8 cellular contexts compared by ENCODE assay signal in the genomic region with DNA sequence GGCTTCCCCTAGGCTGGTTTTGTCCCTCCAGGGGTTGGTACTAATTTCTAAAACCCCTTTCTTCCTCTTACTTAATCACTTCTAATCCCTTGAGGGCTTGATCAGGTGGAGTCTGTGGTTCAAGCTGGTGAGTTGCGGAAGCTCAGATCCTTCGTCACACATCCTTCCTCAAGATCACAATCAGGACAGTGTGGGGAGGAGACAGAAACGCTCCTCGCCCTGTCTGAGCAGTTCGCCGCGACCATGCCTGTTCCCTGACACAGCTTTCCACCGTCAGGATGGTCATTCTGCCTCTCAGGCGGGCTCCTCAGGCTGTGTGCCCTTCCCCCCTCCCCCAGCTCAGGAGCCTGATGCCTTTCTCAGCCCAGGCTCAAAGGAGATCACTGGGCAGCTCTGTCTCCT. TPM values are rescaled to one million over a fixed set of nuclear protein-coding genes. Genes with fewer than 3 reads are reported as not detected.
DNase-seq lines count a peak whose midpoint lies in the region; ATAC-seq and TF ChIP-seq lines count a peak whose summit lies in the region.

No MANE protein-coding gene starts in this region.

- peak; percentile 98 for ATAC-seq in activated CD8-positive, alpha-beta memory T cell treated with anti-CD3 and anti-CD28 coated beads, Interleukin-2, amount 10 ng/mL, durations not matched to agents 7 days and 5 days
- ATAC-seq in HG03135 (IDR thresholded peaks at IDR 0.05; ENCODE audit: unreplicated experiment) (peak; percentile 87), foreskin keratinocyte (peak; percentile 65), HG03039 (IDR thresholded peaks at IDR 0.05; ENCODE audit: unreplicated experiment) (no peak)

- peaks cover 19% of the 10 kb centered on the region for H3K27me3 Mint-ChIP-seq in activated CD8-positive, alpha-beta memory T cell treated with anti-CD3 and anti-CD28 coated beads, Interleukin-2, amount 10 ng/mL, durations not matched to agents 7 days and 5 days

- intact Hi-C loops in esophagus squamous epithelium (cut with DNase I): no loop called here

- 49 to 71% methylated on average over 8 to 9 of the region's 9 CpGs for WGBS in esophagus squamous epithelium, 2 donors

- peak overlapping the region; percentile 42 for H3K27ac Mint-ChIP-seq in activated CD8-positive, alpha-beta memory T cell treated with anti-CD3 and anti-CD28 coated beads, Interleukin-2, amount 10 ng/mL, durations not matched to agents 7 days and 5 days

- no peak for TF ChIP-seq POLR2A in esophagus squamous epithelium (IDR thresholded peaks at IDR 0.05)

- H3K27me3 ChIP-seq in foreskin keratinocyte (no peaks in the 10 kb centered on the region), esophagus squamous epithelium (peaks cover 0 to 4% (median 0%) of the 10 kb centered on the region in 4 donors)

- H3K4me1 ChIP-seq in foreskin keratinocyte: no peaks in the 10 kb centered on the region
- peaks cover 0 to 7% (median 0%) of the 10 kb centered on the region in 3 donors for H3K4me1 ChIP-seq in esophagus squamous epithelium

- H3K9me3 Mint-ChIP-seq in activated CD8-positive, alpha-beta memory T cell treated with anti-CD3 and anti-CD28 coated beads, Interleukin-2, amount 10 ng/mL, durations not matched to agents 7 days and 5 days (ENCODE audit: low read depth): no peaks in the 10 kb centered on the region

- H3K4me1 Mint-ChIP-seq in activated CD8-positive, alpha-beta memory T cell treated with anti-CD3 and anti-CD28 coated beads, Interleukin-2, amount 10 ng/mL, durations not matched to agents 7 days and 5 days: peaks cover 19% of the 10 kb centered on the region

- H3K9me3 ChIP-seq in esophagus squamous epithelium: no peaks in the 10 kb centered on the region

- H3K27ac ChIP-seq in foreskin keratinocyte (no peak overlapping the region), esophagus squamous epithelium (peak overlapping the region in 1 of 4 donors; percentile 21), caudate nucleus (ENCODE audit: low read depth, low read length) (no peak overlapping the region)

- H3K4me3 Mint-ChIP-seq in activated CD8-positive, alpha-beta memory T cell treated with anti-CD3 and anti-CD28 coated beads, Interleukin-2, amount 10 ng/mL, durations not matched to agents 7 days and 5 days: no peak overlapping the region

- no peaks in the 10 kb centered on the region for H3K36me3 Mint-ChIP-seq in activated CD8-positive, alpha-beta memory T cell treated with anti-CD3 and anti-CD28 coated beads, Interleukin-2, amount 10 ng/mL, durations not matched to agents 7 days and 5 days

- TF ChIP-seq CTCF in foreskin keratinocyte (conservative IDR thresholded peaks at IDR 0.05): no peak
- no peak for TF ChIP-seq CTCF in esophagus squamous epithelium (IDR thresholded peaks at IDR 0.05)

- H3K4me3 ChIP-seq in esophagus squamous epithelium: no peak overlapping the region

- H3K36me3 ChIP-seq in esophagus squamous epithelium: no peaks in the 10 kb centered on the region

- CTCF ChIA-PET in activated CD8-positive, alpha-beta memory T cell treated with anti-CD3 and anti-CD28 coated beads, Interleukin-2, amount 10 ng/mL, durations not matched to agents 7 days and 5 days (lab: Charles Lee): no interaction called here

- peak; percentile 80 for DNase-seq in activated CD8-positive, alpha-beta memory T cell treated with anti-CD3 and anti-CD28 coated beads, Interleukin-2, amount 10 ng/mL, durations not matched to agents 7 days and 5 days
- DNase-seq in activated CD8-positive, alpha-beta memory T cell treated with anti-CD3 and anti-CD28 coated beads for 24 hours: no peak
- DNase-seq in T-helper 22 cell (ENCODE audit: low read depth) (peak; percentile 55), foreskin keratinocyte (peak in 1 of 2 donors; percentile 77), esophagus squamous epithelium (lab: John Stamatoyannopoulos, UW) (no peak), caudate nucleus (lab: John Stamatoyannopoulos, UW) (no peak)

RNA-seq across cellular contexts. Expression of gene CPLX2, which starts 24.3 kb away (rescaled TPM):
- not detected for total RNA-seq in activated CD8-positive, alpha-beta memory T cell treated with anti-CD3 and anti-CD28 coated beads, Interleukin-2, amount 10 ng/mL, durations not matched to agents 7 days and 5 days
- not detected in 2 replicates for total RNA-seq in foreskin keratinocyte
- polyA plus RNA-seq in foreskin keratinocyte: not detected in 2 replicates
- total RNA-seq in esophagus squamous epithelium: under 1 TPM in 1 of 4 donors, not detected in 3; under 0.01 TPM

Comparison
In these comparisons a context has a peak if more than half of its experiments do, and no peak if none do; other contexts are left out.
1. DNase-seq: peak in activated CD8-positive, alpha-beta memory T cell treated with anti-CD3 and anti-CD28 coated beads, Interleukin-2, amount 10 ng/mL, durations not matched to agents 7 days and 5 days (single experiment) and T-helper 22 cell (single experiment); none in activated CD8-positive, alpha-beta memory T cell treated with anti-CD3 and anti-CD28 coated beads for 24 hours (single experiment), esophagus squamous epithelium (single experiment) and caudate nucleus (0 of 61).